21 cellular contexts compared by ENCODE assay signal in the genomic region with DNA sequence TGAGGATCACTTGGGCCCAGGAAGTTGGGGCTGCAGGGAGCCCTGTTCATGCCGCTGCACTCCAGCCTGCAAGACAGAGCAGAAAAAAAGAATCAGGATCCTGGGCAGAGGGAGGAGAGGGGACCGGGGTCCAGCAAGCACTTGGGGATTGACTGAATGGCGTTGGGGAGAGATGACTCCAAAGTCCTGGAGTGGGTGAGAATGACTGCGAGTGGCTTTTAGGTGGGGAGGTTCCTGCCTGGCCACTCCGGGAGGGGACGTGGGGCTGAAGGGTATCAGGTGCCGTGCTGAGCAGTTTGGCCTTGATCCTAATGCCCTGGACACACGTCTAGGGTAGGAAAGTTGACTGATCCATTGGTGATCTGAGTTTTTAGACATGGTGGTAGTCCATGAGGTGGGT. TPM values are rescaled to one million over a fixed set of nuclear protein-coding genes. Genes with fewer than 3 reads are reported as not detected.
DNase-seq lines count a peak whose midpoint lies in the region; ATAC-seq and TF ChIP-seq lines count a peak whose summit lies in the region.
"Had no signal": no experiment of that assay in that cellular context is flagged by ENCODE, and none has a peak within 500 bp of the region (broad histone marks: within the 10 kb centered on the region; RNA-seq: fewer than 3 reads in every experiment).

No MANE protein-coding gene starts in this region.

- peaks cover 14 to 51% (median 40%) of the 10 kb centered on the region in 6 donors for H3K4me1 ChIP-seq in spleen
- H3K4me1 ChIP-seq: A549 had no signal

- no peak for TF ChIP-seq CTCF in spleen (IDR thresholded peaks at IDR 0.05 in 8 of 11, conservative IDR thresholded peaks at IDR 0.05 in 3 of 11)

- POLR2A ChIA-PET in T-cell (lab: Charles Lee) = interaction anchor here (0.6 to 0.9 kb wide), 3 partner anchors 13 to 124 kb away, joined by 3 to 4 read pairs (median 4); no protein-coding TSS in a partner anchor

- no peak overlapping the region for H3K27ac ChIP-seq in spleen
- H3K27ac ChIP-seq: A549, prostate gland had no signal

- no peaks in the 10 kb centered on the region for H3K9me3 ChIP-seq in spleen
- H3K9me3 ChIP-seq: A549, heart right ventricle, prostate gland, testis had no signal

- peaks cover 0 to 3% of the 10 kb centered on the region in 2 donors for H3K27me3 Mint-ChIP-seq in T-cell
- H3K27me3 Mint-ChIP-seq in immature natural killer cell (ENCODE audit: low read depth in 3 of 3) = peaks cover 7 to 45% (median 37%) of the 10 kb centered on the region in 3 donors

- H3K36me3 ChIP-seq in spleen = no peaks in the 10 kb centered on the region
- H3K36me3 ChIP-seq: heart right ventricle, prostate gland had no signal

- no peaks in the 10 kb centered on the region for H3K36me3 Mint-ChIP-seq in T-cell
- peaks cover 0 to 4% (median 0%) of the 10 kb centered on the region in 3 donors for H3K36me3 Mint-ChIP-seq in immature natural killer cell

- intact Hi-C loops in spleen (cut with DNase I; ENCODE audit: low total_unique reads) = no loop called here

- peaks cover 0 to 90% (median 25%) of the 10 kb centered on the region in 7 donors for H3K27me3 ChIP-seq in spleen (replicated peaks in 1 of 7)
- H3K27me3 ChIP-seq: testis had no signal

- H3K27ac Mint-ChIP-seq in T-cell (peak overlapping the region in 1 of 2 donors; percentile 62), immature natural killer cell (peak overlapping the region in 1 of 6 donors; percentile 82)
- H3K27ac Mint-ChIP-seq: activated CD4-positive, alpha-beta T cell treated with anti-CD3 and anti-CD28 coated beads, Interleukin-2, amount 10 ng/mL, durations not matched to agents 7 days and 5 days had no signal

- WGBS in spleen, 5 donors = 82 to 91% (median 88%) methylated on average over 8 of the region's 8 CpGs

- peaks cover 23 to 46% (median 29%) of the 10 kb centered on the region in 3 donors for H3K4me1 Mint-ChIP-seq in T-cell
- H3K4me1 Mint-ChIP-seq in immature natural killer cell = peaks cover 17 to 24% of the 10 kb centered on the region in 2 donors

- H3K4me3 ChIP-seq in spleen = no peak overlapping the region
- H3K4me3 ChIP-seq: A549, lung, prostate gland, smooth muscle cell had no signal

- H3K4me3 Mint-ChIP-seq in T-cell = peak overlapping the region; percentile 66 to 90 (median 90)
- H3K4me3 Mint-ChIP-seq in immature natural killer cell = peak overlapping the region; percentile 22 to 79 (median 62)

- no peaks in the 10 kb centered on the region for H3K9me3 Mint-ChIP-seq in T-cell
- peaks cover 0 to 2% (median 0%) of the 10 kb centered on the region in 6 donors for H3K9me3 Mint-ChIP-seq in immature natural killer cell
- H3K9me3 Mint-ChIP-seq: activated CD4-positive, alpha-beta T cell treated with anti-CD3 and anti-CD28 coated beads, Interleukin-2, amount 10 ng/mL, durations not matched to agents 7 days and 5 days had no signal

- ATAC-seq in T-cell (replicated peaks in 1 of 4) (no peak), GM18907 (IDR thresholded peaks at IDR 0.05; ENCODE audit: unreplicated experiment) (no peak)
- ATAC-seq: A549, heart right ventricle, Panc1, SK-N-SH treated with all-trans-retinoic acid at 6 μM for 48 hours had no signal

- TF ChIP-seq POLR2A in spleen (IDR thresholded peaks at IDR 0.05) = no peak

- CTCF ChIA-PET in T-cell (lab: Charles Lee) = interaction anchor here (0.7 to 2.9 kb wide), 5 partner anchors 12 to 584 kb away, joined by 3 to 8 read pairs (median 5); no protein-coding TSS in a partner anchor

- DNase-seq in activated CD8-positive, alpha-beta memory T cell treated with anti-CD3 and anti-CD28 coated beads, Interleukin-2, amount 50 U/mL, for 4 hours = peak; percentile 12
- DNase-seq in activated CD8-positive, alpha-beta memory T cell treated with anti-CD3 and anti-CD28 coated beads for 24 hours = no peak
- DNase-seq in T-cell (no peak), immature natural killer cell (no peak), spleen (peak; percentile 42), NCI-H1436 treated with DMSO at 0.1 percent for 48 hours (lab: John Stamatoyannopoulos, UW) (no peak), GM03348 (ENCODE audit: low spot score) (no peak)
- DNase-seq: activated CD4-positive, alpha-beta T cell treated with anti-CD3 and anti-CD28 coated beads, Interleukin-2, amount 10 ng/mL, durations not matched to agents 7 days and 5 days; C1 segment of cervical spinal cord; DMS53; heart right ventricle; NCI-H1417 treated with DMSO at 0.1 percent for 48 hours; stimulated activated CD8-positive, alpha-beta memory T cell treated with anti-CD3 and anti-CD28 coated beads, Interleukin-4, amount 100 ng/mL, for 48 hours; testis had no signal

RNA-seq across cellular contexts. Expression of a gene that starts 3.5 kb away (rescaled TPM):
- total RNA-seq in T-cell = 100 to 1,000 TPM in 1 of 5 donors, 10 to 100 TPM in 4; 58.1 to 108 (median 66.0) TPM
- 10 to 100 TPM in 1 of 3 donors, 1 to 10 TPM in 2; 3.1 to 17.6 (median 8.9) TPM for polyA plus RNA-seq in immature natural killer cell
- total RNA-seq in spleen = 10 to 100 TPM; 38.6 to 64.9 (median 56.1) TPM
- 10 to 100 TPM; 20.7 to 36.4 (median 30.0) TPM for polyA plus RNA-seq in spleen

Comparison
In these comparisons a context has a peak if more than half of its experiments do, and no peak if none do; other contexts are left out.
1. DNase-seq: peak in activated CD8-positive, alpha-beta memory T cell treated with anti-CD3 and anti-CD28 coated beads, Interleukin-2, amount 50 U/mL, for 4 hours (single experiment) and spleen (single experiment); none in activated CD8-positive, alpha-beta memory T cell treated with anti-CD3 and anti-CD28 coated beads for 24 hours (single experiment), T-cell (0 of 34), immature natural killer cell (0 of 3), NCI-H1436 treated with DMSO at 0.1 percent for 48 hours (single experiment) and GM03348 (single experiment).